ENCODE assay signal across 17 cellular contexts in the genomic region with DNA sequence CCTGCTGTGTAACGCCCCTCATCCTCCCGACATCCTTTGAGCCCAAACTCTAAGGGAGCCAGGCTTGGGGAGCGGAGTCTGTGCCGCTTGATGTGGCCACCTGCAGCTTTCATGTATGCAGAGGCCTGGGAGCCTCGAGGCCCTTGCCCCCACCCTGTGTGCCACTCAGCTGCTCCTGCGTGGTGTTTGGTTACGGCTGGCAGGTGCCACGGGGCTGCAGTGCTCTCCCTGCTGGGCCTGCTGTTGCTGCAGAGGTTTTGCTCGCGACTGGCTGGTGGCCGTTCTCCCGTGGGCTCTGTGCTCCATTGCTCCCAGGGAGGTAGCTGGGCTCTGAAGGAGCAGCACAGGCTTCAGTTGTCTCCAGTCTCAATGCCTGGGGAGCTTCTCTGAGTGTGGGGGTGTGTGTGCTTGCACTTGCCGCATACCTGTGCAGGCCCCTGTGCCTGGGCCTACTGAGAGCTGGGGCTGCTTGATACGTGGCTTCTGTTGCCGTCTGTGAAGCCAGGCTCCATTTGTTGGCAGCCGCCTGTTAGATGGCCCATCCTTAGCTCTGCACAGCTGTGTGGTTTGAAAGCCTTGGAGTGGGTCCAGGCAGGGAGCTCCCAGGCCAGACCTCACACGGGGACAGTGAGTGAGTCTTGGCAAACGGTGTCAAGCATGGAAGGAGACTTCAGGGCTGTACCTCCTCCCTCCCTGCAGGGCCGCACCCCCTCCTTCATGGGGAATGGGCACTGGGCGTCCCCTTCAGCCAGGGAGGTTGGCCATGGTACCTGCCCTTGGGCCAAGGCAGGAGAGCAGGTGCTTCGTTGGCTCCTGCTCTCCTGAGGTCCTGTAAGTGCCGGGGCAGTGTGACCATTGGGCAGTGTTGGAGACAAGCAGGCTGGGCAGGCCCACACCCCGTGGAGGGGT. TPM values are rescaled to one million over a fixed set of nuclear protein-coding genes. Genes with fewer than 3 reads are reported as not detected.
A peak's percentile ranks its signal among the peaks of the same experiment; 100 is the strongest.
DNase-seq lines count a peak whose midpoint lies in the region; ATAC-seq and TF ChIP-seq lines count a peak whose summit lies in the region.
"Had no signal": no experiment of that assay in that cellular context is flagged by ENCODE, and none has a peak within 500 bp of the region (broad histone marks: within the 10 kb centered on the region; RNA-seq: fewer than 3 reads in every experiment).

No MANE protein-coding gene starts in this region.

- no peak overlapping the region for H3K9ac ChIP-seq in H9 (ENCODE audit: extremely low read depth, insufficient read length, low read length)

- peaks cover 3 to 32% (median 21%) of the 10 kb centered on the region in 3 experiments; a peak in 6 of 7 replicates for H3K36me3 Mint-ChIP-seq in H9 (ENCODE audit: insufficient read depth in 1 of 3, low read depth in 3 of 3)
- H3K36me3 Mint-ChIP-seq: activated naive CD8-positive, alpha-beta T cell had no signal

- H2AK5ac ChIP-seq in H9 (ENCODE audit: insufficient read length, low read length): no peak overlapping the region

- intact Hi-C loops in heart left ventricle (cut with DNase I): no loop called here
- intact Hi-C loops in posterior cingulate gyrus (cut with DNase I): no loop called here

- H2BK12ac ChIP-seq in H9 (ENCODE audit: insufficient read length, low read depth, low read length): no peak overlapping the region

- TF ChIP-seq CTCF in heart left ventricle (IDR thresholded peaks at IDR 0.05): no peak
- no peak for TF ChIP-seq CTCF in H9 (conservative IDR thresholded peaks at IDR 0.05)

- WGBS in heart left ventricle, 4 donors: 56 to 75% (median 74%) methylated on average over 13 to 23 of the region's 23 CpGs
- WGBS in H9 (ENCODE audit: extremely low coverage, insufficient read length, low lambda C conversion rate): no CpG with 5 or more reads among the region's 23 CpGs

- no peak overlapping the region for H3K23ac ChIP-seq in H9 (ENCODE audit: insufficient read length, low read depth, low read length)

- no peak overlapping the region for H4K91ac ChIP-seq in H9 (ENCODE audit: insufficient read length, low read depth, low read length)

- no peak overlapping the region for H4K5ac ChIP-seq in H9 (ENCODE audit: insufficient read length, low read depth, low read length)

- H3K27me3 ChIP-seq in heart left ventricle: no peaks in the 10 kb centered on the region
- no peaks in the 10 kb centered on the region for H3K27me3 ChIP-seq in H9 (ENCODE audit: insufficient read depth, low read length)

- no peaks in the 10 kb centered on the region for H3K23me2 ChIP-seq in H9 (ENCODE audit: insufficient read length, low read depth, low read length, poor library complexity, severe bottlenecking)

- no peak overlapping the region for H3K4me3 Mint-ChIP-seq in H9
- H3K4me3 Mint-ChIP-seq: activated naive CD8-positive, alpha-beta T cell; stimulated activated naive CD8-positive, alpha-beta T cell treated with anti-CD3 and anti-CD28 coated beads, Interleukin-15, Interleukin-2, amounts not matched to agents 100 ng/mL and 50 ng/mL, for 24 hours had no signal

- peaks cover 0 to 54% (median 48%) of the 10 kb centered on the region in 9 donors for H3K36me3 ChIP-seq in heart left ventricle

- H3K4me1 ChIP-seq in heart left ventricle (peaks cover 0 to 17% (median 8%) of the 10 kb centered on the region in 12 donors), H9 (ENCODE audit: insufficient read depth, low read length) (no peaks in the 10 kb centered on the region)

- ATAC-seq in heart left ventricle (peak; percentile 74 to 85 (median 82)), HG03280 (IDR thresholded peaks at IDR 0.05; ENCODE audit: unreplicated experiment) (no peak)

- no peak overlapping the region for H3K18ac ChIP-seq in H9 (ENCODE audit: insufficient read length, low read depth, low read length)

- H2AFZ ChIP-seq in H9 (ENCODE audit: low read length): no peak overlapping the region

- H3K4me1 Mint-ChIP-seq in H9: no peaks in the 10 kb centered on the region

- no peaks in the 10 kb centered on the region for H3K9me3 Mint-ChIP-seq in H9
- H3K9me3 Mint-ChIP-seq: stimulated activated naive CD8-positive, alpha-beta T cell treated with anti-CD3 and anti-CD28 coated beads, Interleukin-15, Interleukin-2, amounts not matched to agents 100 ng/mL and 50 ng/mL, for 24 hours had no signal

- H3K9me3 ChIP-seq in heart left ventricle: no peaks in the 10 kb centered on the region
- H3K9me3 ChIP-seq in H9 (ENCODE audit: control insufficient read depth, low read depth, low read length): no peaks in the 10 kb centered on the region

- H3K4ac ChIP-seq in H9 (ENCODE audit: low read depth, low read length): no peak overlapping the region

- no peak overlapping the region for H3K14ac ChIP-seq in H9 (ENCODE audit: insufficient read depth, low read length)

- H2BK15ac ChIP-seq in H9 (ENCODE audit: low read depth, low read length): no peak overlapping the region

- DNase-seq in GM04503 (ENCODE audit: low read depth) (peak; percentile 3), NCI-H446 (lab: John Stamatoyannopoulos, UW) (peak; percentile 22 to 79), heart left ventricle (peak; percentile 52 to 80 (median 65)), posterior cingulate gyrus (peak in 6 of 10 donors; percentile 27 to 88 (median 58)), H9 (no peak), GOT3 (lab: John Stamatoyannopoulos, UW) (no peak), HUDEP-2 (lab: John Stamatoyannopoulos, UW; ENCODE audit: unreplicated experiment in 76 of 76) (no peak)
- DNase-seq: Karpas-422; RPMI8226; stimulated activated CD4-positive, alpha-beta T cell treated with anti-CD3 and anti-CD28 coated beads, Interleukin-4, amount 100 ng/mL, for 1 hour had no signal

- no peaks in the 10 kb centered on the region for H4K20me1 ChIP-seq in H9 (ENCODE audit: control insufficient read depth, insufficient read depth, insufficient read length)

- no peaks in the 10 kb centered on the region for H3K79me2 ChIP-seq in H9 (ENCODE audit: insufficient read depth, low read length)

- no peak overlapping the region for H3K4me2 ChIP-seq in H9 (ENCODE audit: insufficient read depth, insufficient read length, low read length)

- no peaks in the 10 kb centered on the region for H3K79me1 ChIP-seq in H9 (ENCODE audit: insufficient read depth, low read depth, low read length, poor library complexity, severe bottlenecking)

- no peak for TF ChIP-seq POLR2A in heart left ventricle (IDR thresholded peaks at IDR 0.05)

- no peak overlapping the region for H3T11ph ChIP-seq in H9 (ENCODE audit: low read length)

- H3K27ac ChIP-seq in heart left ventricle (no peak overlapping the region), H9 (ENCODE audit: insufficient read length, low read depth, low read length) (no peak overlapping the region)

- no peak overlapping the region for H2BK20ac ChIP-seq in H9 (ENCODE audit: low read depth, low read length, poor library complexity, severe bottlenecking)

- H3K27ac Mint-ChIP-seq in H9: no peak overlapping the region
- H3K27ac Mint-ChIP-seq: activated naive CD8-positive, alpha-beta T cell; stimulated activated naive CD8-positive, alpha-beta T cell treated with anti-CD3 and anti-CD28 coated beads, Interleukin-15, Interleukin-2, amounts not matched to agents 100 ng/mL and 50 ng/mL, for 24 hours had no signal

- no peak overlapping the region for H2BK5ac ChIP-seq in H9 (ENCODE audit: insufficient read length, low read length)

- no peak overlapping the region for H2BK120ac ChIP-seq in H9 (ENCODE audit: low read depth, low read length, poor library complexity, severe bottlenecking)

- H3K4me3 ChIP-seq in heart left ventricle: no peak overlapping the region

- no peak overlapping the region for H3K56ac ChIP-seq in H9 (ENCODE audit: insufficient read length, low read depth, low read length)

- H3K27me3 Mint-ChIP-seq in H9 (ENCODE audit: low read depth): no peaks in the 10 kb centered on the region
- H3K27me3 Mint-ChIP-seq: activated naive CD8-positive, alpha-beta T cell; stimulated activated naive CD8-positive, alpha-beta T cell treated with anti-CD3 and anti-CD28 coated beads, Interleukin-15, Interleukin-2, amounts not matched to agents 100 ng/mL and 50 ng/mL, for 24 hours had no signal

- no peak overlapping the region for H4K8ac ChIP-seq in H9 (replicated peaks; ENCODE audit: insufficient read length, low read depth, low read length)

RNA-seq across cellular contexts. Expression of gene PDPK1, which starts 47.2 kb away (rescaled TPM):
- 10 to 100 TPM; 29.1 to 54.1 (median 40.4) TPM for total RNA-seq in heart left ventricle
- polyA plus RNA-seq in heart left ventricle: 10 to 100 TPM; 12.3 to 32.3 TPM
- 32.8 and 34.0 TPM in 2 replicates for total RNA-seq in H9 (2021)

RNA-seq across cellular contexts. Expression of gene CEMP1, which starts 53.8 kb away (rescaled TPM):
- total RNA-seq in heart left ventricle: under 1 TPM in 1 of 9 donors, not detected in 8; 0.18 TPM
- polyA plus RNA-seq in heart left ventricle: under 1 TPM; 0.04 to 0.27 TPM
- not detected in 2 replicates for total RNA-seq in H9 (2021)
- total RNA-seq: activated CD8-positive, alpha-beta memory T cell treated with anti-CD3 and anti-CD28 coated beads for 36 hours; dermis microvascular lymphatic vessel endothelial cell; NCI-H460; omental fat pad had no signal

Comparison
In these comparisons a context has a peak if more than half of its experiments do, and no peak if none do; other contexts are left out.
1. DNase-seq: peak in GM04503 (single experiment), NCI-H446 (2 of 2), heart left ventricle (5 of 5) and posterior cingulate gyrus (6 of 10); none in H9 (single experiment), GOT3 (single experiment) and HUDEP-2 (0 of 76).